Comparison of ENCODE assay signal across 24 cellular contexts in the genomic region with DNA sequence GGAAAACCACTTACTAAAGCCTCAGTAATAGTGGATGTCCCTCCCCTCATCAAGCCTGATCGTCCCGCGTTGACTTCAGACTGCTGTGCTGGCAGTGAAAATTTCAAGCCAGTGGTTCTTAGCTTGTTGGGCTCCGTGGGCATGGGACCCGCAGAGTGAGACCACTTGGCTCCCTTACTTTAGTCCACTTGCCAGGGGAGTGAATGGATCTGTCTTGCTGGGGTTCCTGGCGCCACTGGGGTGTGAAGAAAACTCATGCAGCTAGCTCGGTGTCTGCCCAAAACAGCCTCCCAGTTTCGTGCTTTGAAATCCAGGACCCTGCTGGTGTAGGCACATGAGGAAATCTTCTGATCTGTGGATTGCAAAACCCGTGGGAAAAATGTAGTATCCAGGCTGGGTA.
A peak's percentile ranks its signal among the peaks of the same experiment; 100 is the strongest.
DNase-seq lines count a peak whose midpoint lies in the region; ATAC-seq, FAIRE-seq and TF ChIP-seq lines count a peak whose summit lies in the region.
"Had no signal": no experiment of that assay in that cellular context is flagged by ENCODE, and none has a peak within 500 bp of the region (broad histone marks: within the 10 kb centered on the region; RNA-seq: fewer than 3 reads in every experiment).

No MANE protein-coding gene starts in this region.

- no peaks in the 10 kb centered on the region for H3K36me3 ChIP-seq in OCI-LY1 (ENCODE audit: insufficient read depth, low read length)
- no peaks in the 10 kb centered on the region for H3K36me3 ChIP-seq in kidney (ENCODE audit: control insufficient read depth in 1 of 2, insufficient read depth in 2 of 2, low read length in 2 of 2)
- H3K36me3 ChIP-seq in spleen = no peaks in the 10 kb centered on the region
- H3K36me3 ChIP-seq in Caco-2 (ENCODE audit: control insufficient read depth, insufficient read depth, low read length) = no peaks in the 10 kb centered on the region
- H3K36me3 ChIP-seq: BE2C, BLaER1 had no signal

- no peak overlapping the region for H3K4me3 ChIP-seq in OCI-LY1 (ENCODE audit: low read depth, low read length, poor library complexity, severe bottlenecking)
- H3K4me3 ChIP-seq in kidney (ENCODE audit: low read length in 2 of 2) = no peak overlapping the region
- H3K4me3 ChIP-seq in spleen = no peak overlapping the region
- H3K4me3 ChIP-seq in Caco-2 (ENCODE audit: low read depth, low read length) = no peak overlapping the region
- H3K4me3 ChIP-seq: BLaER1 had no signal

- no peaks in the 10 kb centered on the region for H3K27me3 Mint-ChIP-seq in Caco-2 (ENCODE audit: insufficient read depth, unreplicated experiment)
- H3K27me3 Mint-ChIP-seq: CD4-positive, alpha-beta memory T cell; CD4-positive, CD25-positive, alpha-beta regulatory T cell; CD8-positive, alpha-beta memory T cell had no signal

- intact Hi-C loops in kidney (cut with DNase I) (no loop called here), spleen (cut with DNase I; ENCODE audit: low total_unique reads) (no loop called here), Caco-2 (cut with micrococcal nuclease; ENCODE audit: unreplicated experiment) (no loop called here)

- DNase-seq in kidney = peak; percentile 42
- DNase-seq in spleen = peak; percentile 53
- no peak for DNase-seq in Caco-2
- DNase-seq in SK-N-DZ (ENCODE audit: low spot score) = no peak
- DNase-seq: 8988T; ACHN; BE2C; C1 segment of cervical spinal cord; Calu3; CD4-positive, alpha-beta memory T cell; CD4-positive, CD25-positive, alpha-beta regulatory T cell; CD8-positive, alpha-beta memory T cell; COR-L47; DMS79 treated with DMSO at 0.1 percent for 48 hours; GF-D8 had no signal

- 0 out of 2 replicates have a peak overlapping the region, but pooled peaks have one; percentile 9 for H3K4me2 ChIP-seq in OCI-LY1 (ENCODE audit: low read length)
- H3K4me2 ChIP-seq: BLaER1 had no signal

- H4K20me1 ChIP-seq in OCI-LY1 (ENCODE audit: insufficient read depth, low read length) = no peaks in the 10 kb centered on the region
- H4K20me1 ChIP-seq: BLaER1 had no signal

- peaks cover 5% of the 10 kb centered on the region for H3K4me1 ChIP-seq in OCI-LY1 (ENCODE audit: insufficient read depth, low read length, severe bottlenecking)
- H3K4me1 ChIP-seq in kidney (ENCODE audit: control insufficient read depth in 1 of 2, insufficient read depth in 1 of 2, low read depth in 1 of 2, low read length in 2 of 2) = no peaks in the 10 kb centered on the region
- H3K4me1 ChIP-seq in spleen = no peaks in the 10 kb centered on the region
- H3K4me1 ChIP-seq in Caco-2 = no peaks in the 10 kb centered on the region
- H3K4me1 ChIP-seq: BLaER1 had no signal

- H3K9me3 Mint-ChIP-seq in Caco-2 (ENCODE audit: unreplicated experiment) = no peaks in the 10 kb centered on the region

- no peak overlapping the region for H3K4me3 Mint-ChIP-seq in Caco-2 (ENCODE audit: unreplicated experiment)
- H3K4me3 Mint-ChIP-seq: CD14-positive monocyte; CD4-positive, alpha-beta memory T cell; CD4-positive, CD25-positive, alpha-beta regulatory T cell; CD8-positive, alpha-beta memory T cell had no signal

- no peak overlapping the region for H3K27ac Mint-ChIP-seq in Caco-2 (ENCODE audit: unreplicated experiment)
- H3K27ac Mint-ChIP-seq: CD14-positive monocyte; CD4-positive, alpha-beta memory T cell; CD4-positive, CD25-positive, alpha-beta regulatory T cell; CD8-positive, alpha-beta memory T cell had no signal

- H3K9me3 ChIP-seq in OCI-LY1 (ENCODE audit: low read length) (no peaks in the 10 kb centered on the region), kidney (ENCODE audit: control insufficient read depth in 1 of 2, low read length in 2 of 2) (peaks cover 0 to 2% of the 10 kb centered on the region in 2 donors), spleen (peaks cover 0 to 44% (median 21%) of the 10 kb centered on the region in 8 donors), Caco-2 (no peaks in the 10 kb centered on the region)
- H3K9me3 ChIP-seq: BE2C, BLaER1 had no signal

- H3F3A ChIP-seq in OCI-LY1 (ENCODE audit: insufficient read depth, low read length) = no peaks in the 10 kb centered on the region

- WGBS in spleen, 5 donors = 64 to 83% (median 80%) methylated on average over 4 to 9 of the region's 9 CpGs

- no peak overlapping the region for H2AFZ ChIP-seq in OCI-LY1 (ENCODE audit: low read length)

- H3K4me1 Mint-ChIP-seq in Caco-2 (ENCODE audit: low read depth, unreplicated experiment) = no peaks in the 10 kb centered on the region
- H3K4me1 Mint-ChIP-seq: CD14-positive monocyte; CD4-positive, alpha-beta memory T cell; CD4-positive, CD25-positive, alpha-beta regulatory T cell; CD8-positive, alpha-beta memory T cell had no signal

- H3K9ac ChIP-seq in OCI-LY1 (ENCODE audit: low read length) = no peak overlapping the region
- no peak overlapping the region for H3K9ac ChIP-seq in kidney (ENCODE audit: low read length in 2 of 2)
- H3K9ac ChIP-seq: BLaER1 had no signal

- CTCF ChIA-PET in Caco-2 (lab: Charles Lee) = no interaction called here

- no peak for ATAC-seq in GM21423 (IDR thresholded peaks at IDR 0.05; ENCODE audit: unreplicated experiment)

- no peaks in the 10 kb centered on the region for H3K36me3 Mint-ChIP-seq in Caco-2 (ENCODE audit: insufficient read depth, unreplicated experiment)
- H3K36me3 Mint-ChIP-seq: CD14-positive monocyte; CD8-positive, alpha-beta memory T cell had no signal

- no TSS peak for BruUV-seq in Caco-2 (replicated peaks; lab: Mats Ljungman, UMichigan)

- TF ChIP-seq CTCF in OCI-LY1 (IDR thresholded peaks at IDR 0.05; ENCODE audit: low read length) = no peak
- TF ChIP-seq CTCF in kidney (IDR thresholded peaks at IDR 0.05; ENCODE audit: borderline replicate concordance, extremely low read depth, insufficient read depth) = no peak
- no peak for TF ChIP-seq CTCF in spleen (IDR thresholded peaks at IDR 0.05 in 8 of 11, conservative IDR thresholded peaks at IDR 0.05 in 3 of 11)
- TF ChIP-seq CTCF in Caco-2 (IDR thresholded peaks at IDR 0.05; ENCODE audit: insufficient read depth in 1 of 2, low read depth in 1 of 2, low read length in 1 of 2, severe bottlenecking in 1 of 2, unreplicated experiment in 1 of 2) = no peak

- H3K27ac ChIP-seq in OCI-LY1 (ENCODE audit: low read depth, low read length, poor library complexity, severe bottlenecking) (no peak overlapping the region), kidney (ENCODE audit: low read depth in 2 of 2, low read length in 2 of 2) (no peak overlapping the region), spleen (no peak overlapping the region)
- H3K27ac ChIP-seq: BLaER1 had no signal

- no peaks in the 10 kb centered on the region for H3K79me2 ChIP-seq in OCI-LY1 (ENCODE audit: insufficient read depth, low read length)

- no peaks in the 10 kb centered on the region for H3K9me2 ChIP-seq in OCI-LY1 (ENCODE audit: low read depth, low read length)

- H3K27me3 ChIP-seq in OCI-LY1 (ENCODE audit: insufficient read depth, low read length) (no peaks in the 10 kb centered on the region), spleen (replicated peaks in 1 of 7) (no peaks in the 10 kb centered on the region), Caco-2 (replicated peaks; ENCODE audit: control insufficient read depth, insufficient read depth, low read length) (no peaks in the 10 kb centered on the region)
- H3K27me3 ChIP-seq: BE2C, BLaER1 had no signal

- no peak for FAIRE-seq in kidney (lab: Jason Lieb, UNC)
- FAIRE-seq: A204.1, D721Med, G401.6, GM12891, GM19239 had no signal

- POLR2A ChIA-PET in Caco-2 (lab: Charles Lee) = no interaction called here

- TF ChIP-seq POLR2A in spleen (IDR thresholded peaks at IDR 0.05) = no peak

Comparison
In these comparisons a context has a peak if more than half of its experiments do, and no peak if none do; other contexts are left out.
1. DNase-seq: peak in kidney (single experiment) and spleen (single experiment); none in Caco-2 (0 of 2) and SK-N-DZ (single experiment).